ENCODE assay signal across 1 cellular context in genomic region chr9:87812375-87813118, GRCh38.
A peak's percentile ranks its signal among the peaks of the same experiment; 100 is the strongest.
TF ChIP-seq lines count a peak whose summit lies in the region.

No MANE protein-coding gene starts in this region.

TF ChIP-seq in K562, 482 proteins besides CTCF, POLR2A, EP300 and RAD21 (continued from another document and continues in another):
- TF ChIP-seq AFF1 (IDR thresholded peaks at IDR 0.05; ENCODE audit: low read depth in 1 of 2, partially characterized antibody in 2 of 2) (no peak), ZNF444 (CRISPR knock-in tag; IDR thresholded peaks at IDR 0.05) (no peak), CREBBP (IDR thresholded peaks at IDR 0.05; ENCODE audit: low read depth, low read length) (no peak), CXXC5 (CRISPR knock-in tag; IDR thresholded peaks at IDR 0.05) (0 out of 2 replicates have a peak, but pooled peaks have one; percentile 23), STAG1 (CRISPR knock-in tag; IDR thresholded peaks at IDR 0.05; ENCODE audit: borderline replicate concordance) (no peak), ZNF695 (CRISPR knock-in tag; IDR thresholded peaks at IDR 0.05) (no peak), CBFA2T2 (conservative IDR thresholded peaks at IDR 0.05) (no peak), ZNF197 (CRISPR knock-in tag; IDR thresholded peaks at IDR 0.05; ENCODE audit: low read depth) (no peak), BRD4 (IDR thresholded peaks at IDR 0.05) (no peak), AFF4 (CRISPR knock-in tag; IDR thresholded peaks at IDR 0.05) (no peak), MITF (IDR thresholded peaks at IDR 0.05) (no peak), ZNF707 (CRISPR knock-in tag; conservative IDR thresholded peaks at IDR 0.05) (no peak), JUND (IDR thresholded peaks at IDR 0.05; ENCODE audit: borderline replicate concordance, low read depth, low read length) (no peak; the same call in 1 of the 2 replicates), JUND (tag; IDR thresholded peaks at IDR 0.05; ENCODE audit: borderline replicate concordance, low read depth, low read length) (peak; percentile 30; the same call in 1 of the 3 replicates), MLX (CRISPR knock-in tag; conservative IDR thresholded peaks at IDR 0.05) (no peak), HEY1 (CRISPR knock-in tag; IDR thresholded peaks at IDR 0.05; ENCODE audit: borderline replicate concordance) (no peak), ZNF76 (CRISPR knock-in tag; IDR thresholded peaks at IDR 0.05; ENCODE audit: borderline replicate concordance) (no peak), ZBTB1 (CRISPR knock-in tag; IDR thresholded peaks at IDR 0.05; ENCODE audit: borderline replicate concordance, low read depth) (no peak), ETS2 (tag; IDR thresholded peaks at IDR 0.05; ENCODE audit: borderline replicate concordance, poor library complexity, severe bottlenecking) (no peak), PRPF4 (IDR thresholded peaks at IDR 0.05; ENCODE audit: insufficient read depth, low read depth, low read length, poor library complexity, severe bottlenecking) (no peak), EGR1 (conservative IDR thresholded peaks at IDR 0.05) (peak; percentile 73), TEAD4 (IDR thresholded peaks at IDR 0.05; ENCODE audit: low read length) (no peak), TEAD4 (CRISPR knock-in tag; IDR thresholded peaks at IDR 0.05; ENCODE audit: borderline replicate concordance) (no peak), MTF1 (CRISPR knock-in tag; IDR thresholded peaks at IDR 0.05; ENCODE audit: borderline replicate concordance) (no peak), GATAD2B (IDR thresholded peaks at IDR 0.05; ENCODE audit: borderline replicate concordance) (no peak), MAFG (tag; conservative IDR thresholded peaks at IDR 0.05) (no peak), E2F8 (IDR thresholded peaks at IDR 0.05; ENCODE audit: low read depth, partially characterized antibody) (no peak), RBM15 (IDR thresholded peaks at IDR 0.05; ENCODE audit: insufficient read depth, low read length) (no peak), SP1 (CRISPR knock-in tag; IDR thresholded peaks at IDR 0.05) (no peak), MTA3 (IDR thresholded peaks at IDR 0.05; ENCODE audit: borderline replicate concordance) (no peak), E2F1 (CRISPR knock-in tag; IDR thresholded peaks at IDR 0.05) (no peak), DEAF1 (CRISPR knock-in tag; IDR thresholded peaks at IDR 0.05) (peak; percentile 82), PATZ1 (CRISPR knock-in tag; IDR thresholded peaks at IDR 0.05; ENCODE audit: borderline replicate concordance) (no peak), BRD9 (IDR thresholded peaks at IDR 0.05; ENCODE audit: low read depth, partially characterized antibody) (no peak)
- TF ChIP-seq, protein P1, sequence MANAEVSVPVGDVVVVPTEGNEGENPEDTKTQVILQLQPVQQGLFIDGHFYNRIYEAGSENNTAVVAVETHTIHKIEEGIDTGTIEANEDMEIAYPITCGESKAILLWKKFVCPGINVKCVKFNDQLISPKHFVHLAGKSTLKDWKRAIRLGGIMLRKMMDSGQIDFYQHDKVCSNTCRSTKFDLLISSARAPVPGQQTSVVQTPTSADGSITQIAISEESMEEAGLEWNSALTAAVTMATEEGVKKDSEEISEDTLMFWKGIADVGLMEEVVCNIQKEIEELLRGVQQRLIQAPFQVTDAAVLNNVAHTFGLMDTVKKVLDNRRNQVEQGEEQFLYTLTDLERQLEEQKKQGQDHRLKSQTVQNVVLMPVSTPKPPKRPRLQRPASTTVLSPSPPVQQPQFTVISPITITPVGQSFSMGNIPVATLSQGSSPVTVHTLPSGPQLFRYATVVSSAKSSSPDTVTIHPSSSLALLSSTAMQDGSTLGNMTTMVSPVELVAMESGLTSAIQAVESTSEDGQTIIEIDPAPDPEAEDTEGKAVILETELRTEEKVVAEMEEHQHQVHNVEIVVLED (CRISPR knock-in tag; IDR thresholded peaks at IDR 0.05) = no peak
